Comparison of ENCODE assay signal across 12 cellular contexts in genomic region chr15:45638641-45639040, GRCh38. TPM values are rescaled to one million over a fixed set of nuclear protein-coding genes. Genes with fewer than 3 reads are reported as not detected.
A peak's percentile ranks its signal among the peaks of the same experiment; 100 is the strongest.
DNase-seq lines count a peak whose midpoint lies in the region; ATAC-seq and TF ChIP-seq lines count a peak whose summit lies in the region.
"Had no signal": no experiment of that assay in that cellular context is flagged by ENCODE, and none has a peak within 500 bp of the region (broad histone marks: within the 10 kb centered on the region; RNA-seq: fewer than 3 reads in every experiment).

No MANE protein-coding gene starts in this region.

- H3K27me3 Mint-ChIP-seq in activated naive CD4-positive, alpha-beta T cell treated with anti-CD3 and anti-CD28 coated beads, Interleukin-2, amount 10 ng/mL, durations not matched to agents 7 days and 5 days: no peaks in the 10 kb centered on the region
- H3K27me3 Mint-ChIP-seq in activated T-helper 17 cell treated with anti-CD3 and anti-CD28 coated beads, Interleukin-2, amount 50 U/mL, for 72 hours: no peaks in the 10 kb centered on the region

- H3K9me3 ChIP-seq in left lung: no peaks in the 10 kb centered on the region
- no peaks in the 10 kb centered on the region for H3K9me3 ChIP-seq in thoracic aorta

- no peak for DNase-seq in activated naive CD4-positive, alpha-beta T cell treated with anti-CD3 and anti-CD28 coated beads, Interleukin-2, amount 10 ng/mL, durations not matched to agents 7 days and 5 days
- no peak for DNase-seq in activated naive CD4-positive, alpha-beta T cell treated with Interleukin-2 at 50 U/mL for 16 hours
- no peak for DNase-seq in left lung
- DNase-seq in thoracic aorta (ENCODE audit: low spot score): no peak
- no peak for DNase-seq in NCI-H526 (lab: John Stamatoyannopoulos, UW)
- no peak for DNase-seq in DMS79 (lab: John Stamatoyannopoulos, UW)
- DNase-seq: brain microvascular endothelial cell; NCI-H1436 treated with DMSO at 0.1 percent for 48 hours; NCI-H748 treated with DMSO at 0.1 percent for 48 hours; stimulated activated CD4-positive, alpha-beta T cell treated with anti-CD3 and anti-CD28 coated beads, Interleukin-2, amount 100 ng/mL, for 24 hours had no signal

- peak overlapping the region; percentile 68 for H3K27ac Mint-ChIP-seq in activated naive CD4-positive, alpha-beta T cell treated with anti-CD3 and anti-CD28 coated beads, Interleukin-2, amount 10 ng/mL, durations not matched to agents 7 days and 5 days
- peak overlapping the region; percentile 95 for H3K27ac Mint-ChIP-seq in activated T-helper 17 cell treated with anti-CD3 and anti-CD28 coated beads, Interleukin-2, amount 50 U/mL, for 72 hours

- H3K27me3 ChIP-seq in left lung (no peaks in the 10 kb centered on the region), thoracic aorta (replicated peaks; ENCODE audit: insufficient read depth) (no peaks in the 10 kb centered on the region)
- H3K27me3 ChIP-seq: brain microvascular endothelial cell had no signal

- ATAC-seq in activated T-helper 17 cell treated with anti-CD3 and anti-CD28 coated beads, Interleukin-2, amount 50 U/mL, for 72 hours (replicated peaks): no peak
- ATAC-seq in left lung: no peak
- ATAC-seq in thoracic aorta (ENCODE audit: insufficient number of reproducible peaks, low FRiP score, low read depth): no peak
- no peak for ATAC-seq in HG02678 (IDR thresholded peaks at IDR 0.05; ENCODE audit: unreplicated experiment)

- no peak overlapping the region for H3K4me3 Mint-ChIP-seq in activated naive CD4-positive, alpha-beta T cell treated with anti-CD3 and anti-CD28 coated beads, Interleukin-2, amount 10 ng/mL, durations not matched to agents 7 days and 5 days
- peak overlapping the region; percentile 97 for H3K4me3 Mint-ChIP-seq in activated T-helper 17 cell treated with anti-CD3 and anti-CD28 coated beads, Interleukin-2, amount 50 U/mL, for 72 hours

- intact Hi-C loops in left lung (cut with DNase I): no loop called here

- H3K36me3 ChIP-seq in left lung (no peaks in the 10 kb centered on the region), thoracic aorta (no peaks in the 10 kb centered on the region)
- H3K36me3 ChIP-seq: brain microvascular endothelial cell had no signal

- H3K4me1 ChIP-seq in left lung (peaks cover 32 to 88% of the 10 kb centered on the region in 2 donors), thoracic aorta (ENCODE audit: control insufficient read depth in 1 of 2, low read depth in 2 of 2) (peaks cover 50 to 70% of the 10 kb centered on the region in 2 donors)

- H3K36me3 Mint-ChIP-seq in activated naive CD4-positive, alpha-beta T cell treated with anti-CD3 and anti-CD28 coated beads, Interleukin-2, amount 10 ng/mL, durations not matched to agents 7 days and 5 days: peaks cover 59% of the 10 kb centered on the region
- peaks cover 86% of the 10 kb centered on the region for H3K36me3 Mint-ChIP-seq in activated T-helper 17 cell treated with anti-CD3 and anti-CD28 coated beads, Interleukin-2, amount 50 U/mL, for 72 hours (ENCODE audit: low read depth)

- H3K4me1 Mint-ChIP-seq in activated naive CD4-positive, alpha-beta T cell treated with anti-CD3 and anti-CD28 coated beads, Interleukin-2, amount 10 ng/mL, durations not matched to agents 7 days and 5 days: peaks cover 62% of the 10 kb centered on the region
- H3K4me1 Mint-ChIP-seq in activated T-helper 17 cell treated with anti-CD3 and anti-CD28 coated beads, Interleukin-2, amount 50 U/mL, for 72 hours: peaks cover 54% of the 10 kb centered on the region

- H3K9me3 Mint-ChIP-seq in activated naive CD4-positive, alpha-beta T cell treated with anti-CD3 and anti-CD28 coated beads, Interleukin-2, amount 10 ng/mL, durations not matched to agents 7 days and 5 days: no peaks in the 10 kb centered on the region
- H3K9me3 Mint-ChIP-seq in activated T-helper 17 cell treated with anti-CD3 and anti-CD28 coated beads, Interleukin-2, amount 50 U/mL, for 72 hours: peaks cover 7% of the 10 kb centered on the region

- TF ChIP-seq CTCF in left lung (IDR thresholded peaks at IDR 0.05) (no peak), thoracic aorta (IDR thresholded peaks at IDR 0.05) (no peak)

- CTCF ChIA-PET in activated naive CD4-positive, alpha-beta T cell treated with anti-CD3 and anti-CD28 coated beads, Interleukin-2, amount 10 ng/mL, durations not matched to agents 7 days and 5 days (lab: Charles Lee): interaction anchor here (0.8 to 2.3 kb wide), 2 partner anchors 25 to 181 kb away, joined by 4 to 8 read pairs; no protein-coding TSS in a partner anchor

- H3K27ac ChIP-seq in left lung (peak overlapping the region; percentile 92 to 96), thoracic aorta (peak overlapping the region; percentile 82 to 92)

- H3K4me3 ChIP-seq in left lung: peak overlapping the region in 1 of 2 donors; percentile 63
- H3K4me3 ChIP-seq in thoracic aorta: no peak overlapping the region

RNA-seq across cellular contexts. Expression of gene SQOR, which starts 3.8 kb away (rescaled TPM):
- total RNA-seq in activated T-helper 17 cell treated with anti-CD3 and anti-CD28 coated beads, Interleukin-2, amount 50 U/mL, for 72 hours: 100 to 1,000 TPM; 129 to 275 TPM
- total RNA-seq in left lung: 100 to 1,000 TPM in 1 of 2 donors, 10 to 100 TPM in 1; 79.2 to 116 TPM
- total RNA-seq in thoracic aorta: 10 to 100 TPM; 57.0 to 65.1 TPM

RNA-seq across cellular contexts. Expression of gene BLOC1S6, which starts 51.5 kb away (rescaled TPM):
- 10 to 100 TPM; 43.7 to 54.5 TPM for total RNA-seq in activated T-helper 17 cell treated with anti-CD3 and anti-CD28 coated beads, Interleukin-2, amount 50 U/mL, for 72 hours
- total RNA-seq in left lung: 10 to 100 TPM; 37.0 to 45.4 TPM
- total RNA-seq in thoracic aorta: 10 to 100 TPM; 41.4 to 85.3 TPM
